9 cellular contexts compared by ENCODE assay signal in the genomic region with DNA sequence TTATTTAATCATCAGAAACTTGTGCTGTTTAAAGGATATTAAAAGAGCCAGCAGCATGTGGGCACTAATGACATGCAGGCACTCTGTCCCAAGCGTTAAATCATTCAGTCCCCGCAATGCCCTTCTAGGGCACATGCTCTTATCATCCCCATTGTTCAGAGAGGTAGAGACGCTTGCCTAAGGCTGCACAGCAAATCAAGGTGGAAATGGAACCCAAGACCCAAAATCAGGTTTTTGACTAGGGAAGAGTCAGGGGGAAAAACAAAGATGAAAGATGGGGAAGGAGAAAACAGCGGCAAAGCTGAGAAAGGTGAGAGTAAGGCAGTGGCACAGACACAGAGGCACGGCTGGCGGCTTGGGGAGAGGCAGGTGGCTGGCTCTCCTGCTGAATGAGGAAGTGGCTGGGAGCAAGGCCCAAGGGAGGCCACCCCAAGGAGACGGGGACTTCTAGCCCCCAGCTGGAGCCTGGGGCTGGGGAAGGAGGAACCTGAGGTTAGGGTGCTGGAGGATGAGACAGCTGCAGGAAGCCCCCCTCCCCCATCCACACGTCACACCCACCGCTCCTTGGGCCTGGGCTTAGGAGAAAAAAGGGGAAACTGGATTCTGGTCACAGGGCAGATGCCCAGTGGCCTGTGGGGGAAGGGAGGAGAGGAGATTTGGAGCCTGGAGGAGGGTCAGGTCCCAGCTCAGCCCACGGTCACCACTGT. TPM values are rescaled to one million over a fixed set of nuclear protein-coding genes. Genes with fewer than 3 reads are reported as not detected.
DNase-seq lines count a peak whose midpoint lies in the region; ATAC-seq, FAIRE-seq and TF ChIP-seq lines count a peak whose summit lies in the region.
"Had no signal": no experiment of that assay in that cellular context is flagged by ENCODE, and none has a peak within 500 bp of the region (broad histone marks: within the 10 kb centered on the region; RNA-seq: fewer than 3 reads in every experiment).

No MANE protein-coding gene starts in this region.

- no peak overlapping the region for H2AFZ ChIP-seq in SU-DHL-6 (ENCODE audit: low read depth, low read length, severe bottlenecking)

- H3K27ac ChIP-seq in SU-DHL-6 (ENCODE audit: low read depth, low read length) (peak overlapping the region; percentile 42; the same call in 1 of the 2 replicates), kidney (ENCODE audit: low read depth in 2 of 2, low read length in 2 of 2) (peak overlapping the region in 1 of 2 donors; percentile 53), subcutaneous abdominal adipose tissue (ENCODE audit: low read depth, low read length) (peak overlapping the region; percentile 50), A673 (ENCODE audit: low read depth, low read length, poor library complexity, severe bottlenecking) (no peak overlapping the region)

- TF ChIP-seq CTCF in SU-DHL-6 (IDR thresholded peaks at IDR 0.05; ENCODE audit: insufficient read depth, low read length, poor library complexity, severe bottlenecking) (no peak), kidney (IDR thresholded peaks at IDR 0.05; ENCODE audit: borderline replicate concordance, extremely low read depth, insufficient read depth) (no peak), A673 (conservative IDR thresholded peaks at IDR 0.05; ENCODE audit: low read depth, low read length) (no peak)

- ATAC-seq in GM21619 (IDR thresholded peaks at IDR 0.05; ENCODE audit: unreplicated experiment) = peak; percentile 34

- no peaks in the 10 kb centered on the region for H3K79me2 ChIP-seq in SU-DHL-6 (ENCODE audit: insufficient read depth, low read length)

- intact Hi-C loops in kidney (cut with DNase I) (no loop called here), A673 (cut with micrococcal nuclease; ENCODE audit: unreplicated experiment) (no loop called here)

- no peaks in the 10 kb centered on the region for H3K9me2 ChIP-seq in SU-DHL-6 (replicated peaks; ENCODE audit: insufficient read depth, low read length)

- no peaks in the 10 kb centered on the region for H4K20me1 ChIP-seq in SU-DHL-6 (ENCODE audit: low read depth, low read length)

- H3K36me3 ChIP-seq in SU-DHL-6 (ENCODE audit: low read length) = no peaks in the 10 kb centered on the region
- no peaks in the 10 kb centered on the region for H3K36me3 ChIP-seq in kidney (ENCODE audit: control insufficient read depth in 1 of 2, insufficient read depth in 2 of 2, low read length in 2 of 2)
- H3K36me3 ChIP-seq in subcutaneous abdominal adipose tissue (ENCODE audit: control insufficient read depth in 5 of 5, insufficient read depth in 5 of 5, low read length in 5 of 5) = peaks cover 0 to 4% (median 0%) of the 10 kb centered on the region in 5 donors
- no peaks in the 10 kb centered on the region for H3K36me3 ChIP-seq in A673 (ENCODE audit: insufficient read depth, low read length, poor library complexity, severe bottlenecking)

- FAIRE-seq in kidney (lab: Jason Lieb, UNC) (no peak), frontal cortex (lab: Jason Lieb, UNC) (no peak)

- DNase-seq in kidney (peak; percentile 83), A673 (ENCODE audit: low spot score) (no peak), frontal cortex (ENCODE audit: low spot score in 2 of 2) (no peak), iPS-NIHi7 (ENCODE audit: extremely low spot score) (no peak), RKO (ENCODE audit: low spot score) (no peak)

- H3K4me2 ChIP-seq in SU-DHL-6 (ENCODE audit: low read depth, low read length, poor library complexity, severe bottlenecking) = peak overlapping the region; percentile 7

- POLR2A ChIA-PET in A673 (lab: Charles Lee; ENCODE audit: low non-redundant PET) = no interaction called here

- H3K4me1 ChIP-seq in kidney (ENCODE audit: control insufficient read depth in 1 of 2, insufficient read depth in 1 of 2, low read depth in 1 of 2, low read length in 2 of 2) = no peaks in the 10 kb centered on the region
- H3K4me1 ChIP-seq in subcutaneous abdominal adipose tissue (ENCODE audit: control insufficient read depth in 5 of 5, insufficient read depth in 5 of 5, low read length in 5 of 5) = peaks cover 0 to 20% (median 17%) of the 10 kb centered on the region in 5 donors
- H3K4me1 ChIP-seq in A673 (ENCODE audit: insufficient read depth, low read length, poor library complexity, severe bottlenecking) = peaks cover under 1% of the 10 kb centered on the region

- H3K27me3 ChIP-seq in SU-DHL-6 (ENCODE audit: low read length) = no peaks in the 10 kb centered on the region
- H3K27me3 ChIP-seq in subcutaneous abdominal adipose tissue (ENCODE audit: control insufficient read depth in 5 of 5, insufficient read depth in 4 of 5, low read length in 5 of 5) = no peaks in the 10 kb centered on the region
- H3K27me3 ChIP-seq in A673 (replicated peaks; ENCODE audit: insufficient read depth, low read depth, low read length, poor library complexity) = no peaks in the 10 kb centered on the region

- H3F3A ChIP-seq in SU-DHL-6 (ENCODE audit: insufficient read depth) = peaks cover 20% of the 10 kb centered on the region

- CTCF ChIA-PET in A673 (lab: Charles Lee) = no interaction called here

- H3K4me3 ChIP-seq in SU-DHL-6 (ENCODE audit: insufficient read depth, low read length, poor library complexity, severe bottlenecking) (no peak overlapping the region), kidney (ENCODE audit: low read length in 2 of 2) (no peak overlapping the region), subcutaneous abdominal adipose tissue (ENCODE audit: low read depth in 1 of 5, low read length in 5 of 5) (peak overlapping the region in 3 of 5 donors; percentile 27 to 69 (median 35)), A673 (ENCODE audit: low read depth, low read length, poor library complexity, severe bottlenecking) (no peak overlapping the region)

- BruUV-seq in A673 (replicated peaks; lab: Mats Ljungman, UMichigan) = no TSS peak

- no peaks in the 10 kb centered on the region for H3K9me3 ChIP-seq in SU-DHL-6 (ENCODE audit: insufficient read depth, low read length)
- H3K9me3 ChIP-seq in kidney (ENCODE audit: control insufficient read depth in 1 of 2, low read length in 2 of 2) = no peaks in the 10 kb centered on the region
- H3K9me3 ChIP-seq in subcutaneous abdominal adipose tissue (ENCODE audit: control insufficient read depth in 5 of 5, low read length in 5 of 5) = no peaks in the 10 kb centered on the region
- H3K9me3 ChIP-seq in A673 (ENCODE audit: low read depth, low read length, poor library complexity, severe bottlenecking) = no peaks in the 10 kb centered on the region

- peak overlapping the region; percentile 8; the same call in 1 of the 2 replicates for H3K9ac ChIP-seq in SU-DHL-6 (ENCODE audit: low read length)
- no peak overlapping the region for H3K9ac ChIP-seq in kidney (ENCODE audit: low read length in 2 of 2)
- H3K9ac ChIP-seq in subcutaneous abdominal adipose tissue (ENCODE audit: low read length in 5 of 5) = peak overlapping the region in 1 of 5 donors; percentile 57

RNA-seq across cellular contexts. Expression of gene TYROBP, which starts 1.0 kb away (rescaled TPM):
- total RNA-seq in kidney = 77.6 TPM
- 64.2 TPM for polyA plus RNA-seq in kidney (ENCODE audit: insufficient read depth, low read depth, low replicate concordance)
- total RNA-seq in A673 (2021) = not detected in 2 replicates
- 2.9 TPM for total RNA-seq in frontal cortex
- total RNA-seq: renal cortical epithelial cell had no signal

RNA-seq across cellular contexts. Expression of gene HCST, which starts 6.8 kb away (rescaled TPM):
- total RNA-seq in kidney (16.7 TPM), A673 (2021) (4.2 and 4.5 TPM in 2 replicates), frontal cortex (0.41 TPM)
- 10.6 TPM for polyA plus RNA-seq in kidney (ENCODE audit: insufficient read depth, low read depth, low replicate concordance)
- total RNA-seq: renal cortical epithelial cell had no signal

RNA-seq across cellular contexts. Expression of gene NFKBID, which starts 8.8 kb away (rescaled TPM):
- total RNA-seq in kidney = 23.9 TPM
- 1.9 TPM for polyA plus RNA-seq in kidney (ENCODE audit: insufficient read depth, low read depth, low replicate concordance)
- 14.9 and 18.0 TPM in 2 replicates for total RNA-seq in A673 (2021)
- 2.4 TPM for total RNA-seq in frontal cortex

RNA-seq across cellular contexts. Expression of gene LRFN3, which starts 27.0 kb away (rescaled TPM):
- total RNA-seq in kidney (9.4 TPM), A673 (2021) (14.6 and 15.5 TPM in 2 replicates), frontal cortex (7.7 TPM)
- 8.2 TPM for polyA plus RNA-seq in kidney (ENCODE audit: insufficient read depth, low read depth, low replicate concordance)

RNA-seq across cellular contexts. Expression of gene APLP1, which starts 40.8 kb away (rescaled TPM):
- 3.8 TPM for total RNA-seq in kidney
- polyA plus RNA-seq in kidney (ENCODE audit: insufficient read depth, low read depth, low replicate concordance) = 13.6 TPM
- total RNA-seq in A673 (2021) = 13.9 and 14.9 TPM in 2 replicates
- total RNA-seq in frontal cortex = 214 TPM

Comparison
In these comparisons a context has a peak if more than half of its experiments do, and no peak if none do; other contexts are left out.
1. H3K4me3 ChIP-seq: peak in subcutaneous abdominal adipose tissue (3 of 5); none in SU-DHL-6 (single experiment), kidney (0 of 2) and A673 (single experiment).
2. RNA of gene TYROBP, which starts 1.0 kb away (total RNA-seq): 77.6 TPM in kidney (single experiment); 2.9 TPM in frontal cortex (single experiment) and not detected in A673; every median in the first group is over 10 times any median in the second.